Comparison of ENCODE assay signal across 8 cellular contexts in genomic region chr14:45083622-45083978, GRCh38. TPM values are rescaled to one million over a fixed set of nuclear protein-coding genes. Genes with fewer than 3 reads are reported as not detected.
DNase-seq lines count a peak whose midpoint lies in the region; ATAC-seq, FAIRE-seq and TF ChIP-seq lines count a peak whose summit lies in the region.

No MANE protein-coding gene starts in this region.

- in situ Hi-C loops in astrocyte of the cerebellum (cut with HindIII; ENCODE audit: low sequenced_read_pairs) = no loop called here

- ATAC-seq in HG02623 (IDR thresholded peaks at IDR 0.05; ENCODE audit: unreplicated experiment) = peak; percentile 3
- no peak for ATAC-seq in left lobe of liver
- no peak for ATAC-seq in HG03135 (IDR thresholded peaks at IDR 0.05; ENCODE audit: unreplicated experiment)

- CTCF ChIA-PET in AG04449 (lab: Yijun Ruan, JAX) = interaction anchor here (1.5 kb wide), 1 partner anchor 121 kb away, joined by 3 read pairs; no protein-coding TSS in a partner anchor

- peak overlapping the region; percentile 96 for H3K4me3 Mint-ChIP-seq in mesothelial cell of epicardium

- TF ChIP-seq CTCF in AG04449 (IDR thresholded peaks at IDR 0.05; ENCODE audit: insufficient read depth, low read length, missing control alignments) (no peak), astrocyte of the cerebellum (IDR thresholded peaks at IDR 0.05; ENCODE audit: low read depth, low read length, missing control alignments) (no peak), mesothelial cell of epicardium (IDR thresholded peaks at IDR 0.05; ENCODE audit: unreplicated experiment) (no peak)

- H3K36me3 Mint-ChIP-seq in mesothelial cell of epicardium = peaks cover 3% of the 10 kb centered on the region

- FAIRE-seq in RCC 7860 (lab: Jason Lieb, UNC) = no peak

- no peaks in the 10 kb centered on the region for H3K27me3 Mint-ChIP-seq in mesothelial cell of epicardium (ENCODE audit: low read depth)

- POLR2A ChIA-PET in AG04449 (lab: Yijun Ruan, JAX) = interaction anchor here (1.2 kb wide), 1 partner anchor 170 kb away, joined by 4 read pairs; no protein-coding TSS in a partner anchor

- peaks cover 33% of the 10 kb centered on the region for H3K4me1 Mint-ChIP-seq in mesothelial cell of epicardium

- peak overlapping the region; percentile 92 for H3K27ac Mint-ChIP-seq in mesothelial cell of epicardium

- DNase-seq in AG04449 (ENCODE audit: low read depth, low spot score) (no peak), astrocyte of the cerebellum (ENCODE audit: low read depth) (no peak), mesothelial cell of epicardium (ENCODE audit: low spot score in 2 of 2, unreplicated experiment in 2 of 2) (no peak), left lobe of liver (ENCODE audit: low spot score) (no peak), nucleus accumbens (lab: John Stamatoyannopoulos, UW) (no peak), RCC 7860 (ENCODE audit: low spot score) (no peak)

- no peaks in the 10 kb centered on the region for H3K9me3 Mint-ChIP-seq in mesothelial cell of epicardium

- H3K4me3 ChIP-seq in AG04449 (ENCODE audit: low read depth, low read length) (peak overlapping the region; percentile 76), astrocyte of the cerebellum (ENCODE audit: low read depth, low read length) (peak overlapping the region; percentile 87)

RNA-seq across cellular contexts. Expression of gene PRPF39, which starts 0.3 kb away (rescaled TPM):
- total RNA-seq in mesothelial cell of epicardium (73.5 to 82.4 TPM (median 76.1 TPM) in 3 replicates), left lobe of liver (9.4 TPM)

RNA-seq across cellular contexts. Expression of gene FKBP3, which starts 50.7 kb away (rescaled TPM):
- total RNA-seq in mesothelial cell of epicardium = 67.9 to 74.3 TPM (median 73.4 TPM) in 3 replicates
- 24.1 TPM for total RNA-seq in left lobe of liver

RNA-seq across cellular contexts. Expression of gene FANCM, which starts 52.1 kb away (rescaled TPM):
- total RNA-seq in mesothelial cell of epicardium (7.5 to 9.9 TPM (median 8.0 TPM) in 3 replicates), left lobe of liver (2.5 TPM)
